ENCODE assay signal across 28 cellular contexts in the genomic region with DNA sequence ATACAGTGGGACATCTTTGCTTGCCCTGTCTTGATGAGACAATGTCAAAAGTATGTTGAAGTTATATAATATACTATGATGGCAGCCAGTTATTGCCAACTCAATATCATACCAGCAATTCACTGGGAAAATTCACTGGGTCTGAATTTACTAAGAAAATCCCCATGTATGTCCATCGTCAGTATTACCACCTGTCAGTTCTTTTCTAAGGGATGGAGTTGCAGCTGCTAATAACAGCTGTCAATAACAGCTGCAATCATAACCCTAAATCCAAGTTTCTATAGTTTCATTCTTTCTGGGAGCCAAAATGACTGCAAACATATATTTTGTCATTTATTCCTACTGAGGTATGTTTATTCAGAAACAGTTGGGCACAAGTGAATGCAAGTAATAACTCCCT.
"Had no signal": no experiment of that assay in that cellular context is flagged by ENCODE, and none has a peak within 500 bp of the region (broad histone marks: within the 10 kb centered on the region; RNA-seq: fewer than 3 reads in every experiment).

No MANE protein-coding gene starts in this region.

- H3K27ac ChIP-seq: neural progenitor cell, ovary, parathyroid adenoma, psoas muscle, right lobe of liver, sigmoid colon, stomach, thoracic aorta, thyroid gland, tibial nerve, upper lobe of left lung, vagina had no signal

- H3K27me3 Mint-ChIP-seq: progenitor cell of endocrine pancreas had no signal

- H3K79me2 ChIP-seq: parathyroid adenoma had no signal

- H2AFZ ChIP-seq: neural progenitor cell, parathyroid adenoma had no signal

- H3K4me1 Mint-ChIP-seq: stimulated activated effector memory CD8-positive, alpha-beta T cell treated with anti-CD3 and anti-CD28 coated beads, Interleukin-12 subunit alpha, Interleukin-12 subunit beta, amount 100 ng/mL, for 72 hours had no signal

- H3K9me3 Mint-ChIP-seq: natural killer cell treated with Interleukin-12 subunit alpha and Interleukin-12 subunit beta and Interleukin-15 and Interleukin-18, amount 100 ng/mL, for 72 hours had no signal

- H3K4me2 ChIP-seq: neural progenitor cell had no signal

- ATAC-seq: naive thymus-derived CD8-positive, alpha-beta T cell; natural killer cell treated with Interleukin-12 subunit alpha and Interleukin-12 subunit beta and Interleukin-15 and Interleukin-18, amount 100 ng/mL, for 72 hours; psoas muscle; right cardiac atrium; right lobe of liver; stimulated activated effector memory CD8-positive, alpha-beta T cell treated with anti-CD3 and anti-CD28 coated beads, Interleukin-12 subunit alpha, Interleukin-12 subunit beta, amount 100 ng/mL, for 72 hours; stimulated activated naive B cell treated with anti-CD40 and anti-IgM and Interleukin-4, amounts not matched to agents 10 μg/mL and 1 μg/mL and 100 μg/mL, for 72 hours had no signal

- H3K4me3 Mint-ChIP-seq: naive thymus-derived CD8-positive, alpha-beta T cell; natural killer cell treated with Interleukin-12 subunit alpha and Interleukin-12 subunit beta and Interleukin-15 and Interleukin-18, amount 100 ng/mL, for 72 hours; neural progenitor cell; stimulated activated effector memory CD8-positive, alpha-beta T cell treated with anti-CD3 and anti-CD28 coated beads, Interleukin-12 subunit alpha, Interleukin-12 subunit beta, amount 100 ng/mL, for 72 hours; stimulated activated naive B cell treated with anti-CD40 and anti-IgM and Interleukin-4, amounts not matched to agents 10 μg/mL and 1 μg/mL and 100 μg/mL, for 72 hours; stimulated activated naive CD8-positive, alpha-beta T cell treated with anti-CD3 and anti-CD28 coated beads, Interleukin-15, Interleukin-2, amounts not matched to agents 100 ng/mL and 50 ng/mL, for 24 hours had no signal

- H3K4me1 ChIP-seq: neural progenitor cell, psoas muscle, right lobe of liver, sigmoid colon, stomach, thyroid gland, tibial nerve, upper lobe of left lung, vagina had no signal

- H3K27me3 ChIP-seq: neural progenitor cell, ovary, right lobe of liver, sigmoid colon, stomach, thyroid gland, tibial nerve, upper lobe of left lung, vagina had no signal

- H3K27ac Mint-ChIP-seq: naive thymus-derived CD8-positive, alpha-beta T cell; natural killer cell treated with Interleukin-12 subunit alpha and Interleukin-12 subunit beta and Interleukin-15 and Interleukin-18, amount 100 ng/mL, for 72 hours; neural progenitor cell; progenitor cell of endocrine pancreas; stimulated activated effector memory CD8-positive, alpha-beta T cell treated with anti-CD3 and anti-CD28 coated beads, Interleukin-12 subunit alpha, Interleukin-12 subunit beta, amount 100 ng/mL, for 72 hours; stimulated activated naive B cell treated with anti-CD40 and anti-IgM and Interleukin-4, amounts not matched to agents 10 μg/mL and 1 μg/mL and 100 μg/mL, for 72 hours; stimulated activated naive CD8-positive, alpha-beta T cell treated with anti-CD3 and anti-CD28 coated beads, Interleukin-15, Interleukin-2, amounts not matched to agents 100 ng/mL and 50 ng/mL, for 24 hours had no signal

- H3K36me3 ChIP-seq: neural progenitor cell, ovary, right lobe of liver, sigmoid colon, stomach, thoracic aorta, thyroid gland, tibial nerve, upper lobe of left lung, vagina had no signal

- H3K9ac ChIP-seq: neural progenitor cell, parathyroid adenoma had no signal

- H3K36me3 Mint-ChIP-seq: natural killer cell treated with Interleukin-12 subunit alpha and Interleukin-12 subunit beta and Interleukin-15 and Interleukin-18, amount 100 ng/mL, for 72 hours; neural progenitor cell; stimulated activated effector memory CD8-positive, alpha-beta T cell treated with anti-CD3 and anti-CD28 coated beads, Interleukin-12 subunit alpha, Interleukin-12 subunit beta, amount 100 ng/mL, for 72 hours had no signal

- DNase-seq: naive thymus-derived CD8-positive, alpha-beta T cell; occipital lobe; ovary; posterior cingulate gyrus; psoas muscle; right cardiac atrium; right lobe of liver; sigmoid colon; small intestine; stimulated activated CD4-positive, alpha-beta T cell treated with anti-CD3 and anti-CD28 coated beads, Interleukin-15, amount 100 ng/mL, for 24 hours; stimulated activated CD4-positive, alpha-beta T cell treated with anti-CD3 and anti-CD28 coated beads, Interleukin-2, amount 100 ng/mL, for 24 hours; stimulated activated CD4-positive, alpha-beta T cell treated with anti-CD3 and anti-CD28 coated beads, Interleukin-2, amount 100 ng/mL, for 48 hours; stimulated activated CD4-positive, alpha-beta T cell treated with anti-CD3 and anti-CD28 coated beads, Interleukin-4, amount 100 ng/mL, for 24 hours; stimulated activated naive B cell treated with anti-CD40 and anti-IgM and Interleukin-4, amounts not matched to agents 10 μg/mL and 1 μg/mL and 100 μg/mL, for 72 hours; stimulated activated naive CD4-positive, alpha-beta T cell treated with Interleukin-2 at 50 U/mL for 16 hours; stomach; thyroid gland; trophoblast cell; upper lobe of left lung had no signal

- H3K4me3 ChIP-seq: neural progenitor cell, ovary, psoas muscle, right lobe of liver, sigmoid colon, stomach, thoracic aorta, thyroid gland, tibial nerve, upper lobe of left lung, vagina had no signal

- H3K9me3 ChIP-seq: ovary, psoas muscle, right lobe of liver, sigmoid colon, stomach, thoracic aorta, thyroid gland, upper lobe of left lung, vagina had no signal
